ENCODE assay signal across 17 cellular contexts in genomic region chrX:134158821-134159512, GRCh38.
A peak's percentile ranks its signal among the peaks of the same experiment; 100 is the strongest.
DNase-seq lines count a peak whose midpoint lies in the region; ATAC-seq and TF ChIP-seq lines count a peak whose summit lies in the region.
"Had no signal": no experiment of that assay in that cellular context is flagged by ENCODE, and none has a peak within 500 bp of the region (broad histone marks: within the 10 kb centered on the region; RNA-seq: fewer than 3 reads in every experiment).

No MANE protein-coding gene starts in this region.

- H3K27me3 Mint-ChIP-seq in stimulated activated naive CD8-positive, alpha-beta T cell treated with anti-CD3 and anti-CD28 coated beads, Interleukin-15, amount 100 ng/mL, for 72 hours, result no peaks in the 10 kb centered on the region
- H3K27me3 Mint-ChIP-seq in mesothelial cell of epicardium (ENCODE audit: low read depth), result no peaks in the 10 kb centered on the region
- H3K27me3 Mint-ChIP-seq: activated naive CD8-positive, alpha-beta T cell; memory B cell had no signal

- H3K27ac Mint-ChIP-seq in activated naive CD4-positive, alpha-beta T cell treated with anti-CD3 and anti-CD28 coated beads, Interleukin-2, amount 50 U/mL, for 72 hours, result peak overlapping the region; percentile 66 to 91
- peak overlapping the region in 1 of 2 donors; percentile 76 for H3K27ac Mint-ChIP-seq in stimulated activated naive CD8-positive, alpha-beta T cell treated with anti-CD3 and anti-CD28 coated beads, Interleukin-15, amount 100 ng/mL, for 72 hours
- H3K27ac Mint-ChIP-seq in mesothelial cell of epicardium, result no peak overlapping the region
- H3K27ac Mint-ChIP-seq: activated naive CD8-positive, alpha-beta T cell; memory B cell; natural killer cell had no signal

- peak; percentile 44 for DNase-seq in stimulated activated CD4-positive, alpha-beta T cell treated with anti-CD3 and anti-CD28 coated beads, Interleukin-15, amount 100 ng/mL, for 24 hours
- DNase-seq in stimulated activated CD4-positive, alpha-beta T cell treated with anti-CD3 and anti-CD28 coated beads, Interleukin-12 subunit alpha, Interleukin-12 subunit beta, amount 100 ng/mL, for 4 hours, result no peak
- peak in 1 of 2 donors; percentile 22 for DNase-seq in activated naive CD4-positive, alpha-beta T cell treated with anti-CD3 and anti-CD28 coated beads, Interleukin-2, amount 50 U/mL, for 72 hours (ENCODE audit: low spot score in 2 of 2)
- DNase-seq in stimulated activated naive CD8-positive, alpha-beta T cell treated with anti-CD3 and anti-CD28 coated beads, Interleukin-15, amount 100 ng/mL, for 72 hours, result peak in 1 of 2 donors; percentile 51
- no peak for DNase-seq in mesothelial cell of epicardium (ENCODE audit: low spot score in 2 of 2, unreplicated experiment in 2 of 2)
- no peak for DNase-seq in activated gamma-delta T cell treated with Interleukin-2 at 50 U/mL for 16 hours
- DNase-seq: activated CD4-positive, alpha-beta T cell treated with anti-CD3 and anti-CD28 coated beads for 1 hour; dorsolateral prefrontal cortex; natural killer cell; NCI-H1048; NCI-H69; PC-9 had no signal

- no peak for TF ChIP-seq CTCF in mesothelial cell of epicardium (IDR thresholded peaks at IDR 0.05; ENCODE audit: unreplicated experiment)

- peak; percentile 49 for ATAC-seq in HG02981 (IDR thresholded peaks at IDR 0.05; ENCODE audit: unreplicated experiment)
- ATAC-seq in activated naive CD4-positive, alpha-beta T cell treated with anti-CD3 and anti-CD28 coated beads, Interleukin-2, amount 50 U/mL, for 72 hours, result peak; percentile 93 to 95
- peak; percentile 97 for ATAC-seq in stimulated activated naive CD8-positive, alpha-beta T cell treated with anti-CD3 and anti-CD28 coated beads, Interleukin-15, amount 100 ng/mL, for 72 hours
- ATAC-seq in GM21423 (IDR thresholded peaks at IDR 0.05; ENCODE audit: unreplicated experiment), result no peak
- ATAC-seq: K562 had no signal

- H3K36me3 Mint-ChIP-seq in activated naive CD4-positive, alpha-beta T cell treated with anti-CD3 and anti-CD28 coated beads, Interleukin-2, amount 50 U/mL, for 72 hours, result no peaks in the 10 kb centered on the region
- no peaks in the 10 kb centered on the region for H3K36me3 Mint-ChIP-seq in mesothelial cell of epicardium
- H3K36me3 Mint-ChIP-seq: activated naive CD8-positive, alpha-beta T cell; memory B cell; natural killer cell had no signal

- H3K4me1 Mint-ChIP-seq in stimulated activated naive CD8-positive, alpha-beta T cell treated with anti-CD3 and anti-CD28 coated beads, Interleukin-15, amount 100 ng/mL, for 72 hours, result peaks cover 20% of the 10 kb centered on the region
- no peaks in the 10 kb centered on the region for H3K4me1 Mint-ChIP-seq in mesothelial cell of epicardium

- H3K4me3 Mint-ChIP-seq in stimulated activated naive CD8-positive, alpha-beta T cell treated with anti-CD3 and anti-CD28 coated beads, Interleukin-15, amount 100 ng/mL, for 72 hours, result no peak overlapping the region
- no peak overlapping the region for H3K4me3 Mint-ChIP-seq in mesothelial cell of epicardium
- H3K4me3 Mint-ChIP-seq: activated naive CD8-positive, alpha-beta T cell; memory B cell; natural killer cell had no signal

- no peaks in the 10 kb centered on the region for H3K9me3 Mint-ChIP-seq in activated naive CD4-positive, alpha-beta T cell treated with anti-CD3 and anti-CD28 coated beads, Interleukin-2, amount 50 U/mL, for 72 hours
- H3K9me3 Mint-ChIP-seq in stimulated activated naive CD8-positive, alpha-beta T cell treated with anti-CD3 and anti-CD28 coated beads, Interleukin-15, amount 100 ng/mL, for 72 hours, result no peaks in the 10 kb centered on the region
- peaks cover 7% of the 10 kb centered on the region for H3K9me3 Mint-ChIP-seq in mesothelial cell of epicardium
- H3K9me3 Mint-ChIP-seq: memory B cell, natural killer cell had no signal
